ENCODE assay signal across 1 cellular context in the genomic region with DNA sequence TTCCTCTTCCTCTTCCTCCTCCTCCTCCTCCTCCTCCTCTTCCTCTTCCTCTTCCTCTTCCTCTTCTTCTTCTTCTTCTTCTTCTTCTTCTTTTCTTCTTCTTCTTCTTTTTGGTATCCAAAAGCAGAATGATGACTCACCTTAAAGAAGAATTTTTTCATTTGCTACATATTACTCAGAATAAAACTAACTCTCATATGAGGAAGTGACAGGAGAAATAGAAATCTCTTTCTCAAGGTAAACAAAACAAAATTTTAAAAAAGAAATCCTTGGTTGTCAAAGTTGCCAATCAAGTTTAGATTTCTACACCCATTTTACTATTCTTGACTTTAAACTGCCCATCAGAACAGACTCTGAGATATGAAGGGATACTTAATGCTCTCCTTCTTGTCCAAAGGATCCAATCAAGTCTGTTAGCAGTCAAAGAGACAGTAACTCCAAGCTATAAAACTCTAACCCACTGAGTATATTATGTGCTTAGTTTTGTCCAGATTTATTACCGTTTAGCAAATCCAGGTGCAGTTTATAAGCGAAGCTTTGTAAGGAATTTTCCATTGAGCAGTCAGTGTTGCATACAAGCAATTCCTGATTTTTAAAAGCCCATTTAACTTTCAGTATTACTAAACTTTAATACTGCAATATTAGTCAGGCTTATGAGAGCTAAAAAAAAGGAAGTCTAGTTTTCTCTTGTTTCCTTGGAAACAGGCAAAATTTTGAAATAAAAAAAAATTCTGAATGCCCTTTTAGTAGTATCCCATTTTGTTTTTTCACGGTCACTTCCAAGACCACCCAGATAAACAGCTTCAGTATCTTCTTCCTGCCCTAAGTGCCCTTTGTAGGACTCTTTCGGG.
TF ChIP-seq lines count a peak whose summit lies in the region.

No MANE protein-coding gene starts in this region.

TF ChIP-seq in A549, 52 proteins besides CTCF, POLR2A, EP300 and RAD21 (continued from another document):
- no peak for TF ChIP-seq FOSL2 (IDR thresholded peaks at IDR 0.05)
- TF ChIP-seq FOSL2 (CRISPR knock-in tag; IDR thresholded peaks at IDR 0.05): peak; percentile 42
TF ChIP-seq in A549: peak in this region for 1.
